In genomic region chr7:100626530-100627237, GRCh38 we compare ENCODE assay signal across 1 cellular context.
A peak's percentile ranks its signal among the peaks of the same experiment; 100 is the strongest.
TF ChIP-seq lines count a peak whose summit lies in the region.

No MANE protein-coding gene starts in this region.

TF ChIP-seq in HepG2, 621 proteins besides CTCF, POLR2A, EP300 and RAD21:
- TF ChIP-seq ZNF703 (CRISPR knock-in tag; IDR thresholded peaks at IDR 0.05; ENCODE audit: borderline replicate concordance) (no peak), TFDP2 (CRISPR knock-in tag; IDR thresholded peaks at IDR 0.05) (no peak), RBFOX2 (IDR thresholded peaks at IDR 0.05; ENCODE audit: low read depth, low read length) (0 out of 2 replicates have a peak, but pooled peaks have one; percentile 14), SUZ12 (IDR thresholded peaks at IDR 0.05; ENCODE audit: low read depth, low read length) (no peak), ZSCAN20 (CRISPR knock-in tag; IDR thresholded peaks at IDR 0.05; ENCODE audit: borderline replicate concordance) (no peak), AGO2 (optimal IDR thresholded peaks at IDR 0.05; ENCODE audit: low read depth, low read length) (peak; percentile 30), HOXA5 (CRISPR knock-in tag; IDR thresholded peaks at IDR 0.05) (no peak), HOXA9 (CRISPR knock-in tag; IDR thresholded peaks at IDR 0.05; ENCODE audit: borderline replicate concordance) (no peak), SIN3A (IDR thresholded peaks at IDR 0.05; ENCODE audit: borderline replicate concordance, low read depth, low read length) (no peak)
